16 cellular contexts compared by ENCODE assay signal in the genomic region with DNA sequence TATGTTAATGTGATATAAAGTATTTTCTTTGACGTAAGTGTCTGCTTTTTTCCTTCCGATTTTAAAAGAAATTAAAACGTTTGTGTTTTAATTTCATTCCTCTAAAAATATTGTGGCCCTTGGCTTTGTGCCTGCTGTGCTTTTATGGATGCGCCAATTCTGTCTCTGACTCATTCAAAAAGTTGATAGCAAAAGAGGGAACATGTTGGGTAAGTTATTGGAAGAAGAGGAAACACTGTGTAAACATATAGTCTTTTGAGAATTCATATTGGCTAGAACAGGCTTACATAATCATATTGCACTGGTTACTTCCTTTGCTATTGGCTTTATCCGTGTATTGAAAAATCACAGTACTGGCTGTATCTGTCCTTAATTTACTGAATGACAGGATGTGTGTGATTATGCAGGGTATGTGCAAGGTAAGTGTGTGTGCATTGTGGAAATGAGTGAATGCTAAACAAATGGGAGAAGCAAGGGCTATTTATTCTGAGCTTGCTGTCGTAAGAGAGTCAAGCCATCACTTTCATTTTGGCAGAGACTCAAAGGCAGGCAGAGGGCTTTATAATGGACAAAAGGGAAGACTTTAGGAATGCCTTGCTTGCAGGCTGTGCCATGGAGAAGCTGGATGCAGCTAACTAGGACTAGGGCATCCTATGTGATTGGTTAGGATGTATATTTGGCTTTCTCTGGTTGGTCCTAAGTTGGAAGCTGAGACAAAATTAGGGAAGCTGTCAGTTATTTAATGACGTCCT.
A peak's percentile ranks its signal among the peaks of the same experiment; 100 is the strongest.
DNase-seq lines count a peak whose midpoint lies in the region; ATAC-seq and TF ChIP-seq lines count a peak whose summit lies in the region.
"Had no signal": no experiment of that assay in that cellular context is flagged by ENCODE, and none has a peak within 500 bp of the region (broad histone marks: within the 10 kb centered on the region; RNA-seq: fewer than 3 reads in every experiment).

No MANE protein-coding gene starts in this region.

- no peaks in the 10 kb centered on the region for H3K36me3 ChIP-seq in uterus
- H3K36me3 ChIP-seq: colonic mucosa, upper lobe of left lung had no signal

- no peak for ATAC-seq in activated naive CD8-positive, alpha-beta T cell treated with anti-CD3 and anti-CD28 coated beads, Interleukin-2, amount 50 U/mL, for 24 hours
- ATAC-seq: activated CD8-positive, alpha-beta memory T cell treated with anti-CD3 and anti-CD28 coated beads, Interleukin-2, amount 10 ng/mL, durations not matched to agents 7 days and 5 days; K562; Panc1 had no signal

- DNase-seq in SIG-M5 treated with dmso at 0.1 percent for 504 hours (lab: John Stamatoyannopoulos, UW; ENCODE audit: unreplicated experiment), result peak; percentile 58
- DNase-seq in SIG-M5 (lab: John Stamatoyannopoulos, UW), result no peak
- DNase-seq in dorsolateral prefrontal cortex, result no peak
- peak; percentile 29 for DNase-seq in midbrain (lab: John Stamatoyannopoulos, UW)
- no peak for DNase-seq in uterus
- no peak for DNase-seq in NCI-H1092 treated with DMSO at 0.1 percent for 48 hours (lab: John Stamatoyannopoulos, UW)
- no peak for DNase-seq in cerebellum (ENCODE audit: low spot score)
- DNase-seq in activated naive CD8-positive, alpha-beta T cell treated with anti-CD3 and anti-CD28 coated beads, Interleukin-2, amount 50 U/mL, for 24 hours, result no peak
- DNase-seq: activated CD8-positive, alpha-beta memory T cell treated with anti-CD3 and anti-CD28 coated beads, Interleukin-2, amount 10 ng/mL, durations not matched to agents 7 days and 5 days; colonic mucosa; foreskin melanocyte; NCI-H1694 treated with DMSO at 0.1 percent for 48 hours; upper lobe of left lung had no signal

- no peaks in the 10 kb centered on the region for H3K4me1 Mint-ChIP-seq in activated naive CD8-positive, alpha-beta T cell treated with anti-CD3 and anti-CD28 coated beads, Interleukin-2, amount 50 U/mL, for 24 hours
- H3K4me1 Mint-ChIP-seq: activated CD8-positive, alpha-beta memory T cell treated with anti-CD3 and anti-CD28 coated beads, Interleukin-2, amount 10 ng/mL, durations not matched to agents 7 days and 5 days had no signal

- H3K27ac ChIP-seq in dorsolateral prefrontal cortex, result peak overlapping the region in 41 of 59 donors; percentile 2 to 70 (median 45)
- peak overlapping the region; percentile 56 to 72 for H3K27ac ChIP-seq in uterus
- H3K27ac ChIP-seq: upper lobe of left lung had no signal

- intact Hi-C loops in dorsolateral prefrontal cortex (cut with DNase I), result no loop called here
- intact Hi-C loops in uterus (cut with DNase I; ENCODE audit: low total_unique reads), result no loop called here

- H3K27me3 ChIP-seq in dorsolateral prefrontal cortex (no peaks in the 10 kb centered on the region), uterus (no peaks in the 10 kb centered on the region)
- H3K27me3 ChIP-seq: colonic mucosa, upper lobe of left lung had no signal

- peak overlapping the region in 11 of 59 donors; percentile 2 to 36 (median 16) for H3K4me3 ChIP-seq in dorsolateral prefrontal cortex
- no peak overlapping the region for H3K4me3 ChIP-seq in uterus
- H3K4me3 ChIP-seq: colonic mucosa, K562, upper lobe of left lung had no signal

- H3K36me3 Mint-ChIP-seq in activated naive CD8-positive, alpha-beta T cell treated with anti-CD3 and anti-CD28 coated beads, Interleukin-2, amount 50 U/mL, for 24 hours (ENCODE audit: low read depth), result no peaks in the 10 kb centered on the region
- H3K36me3 Mint-ChIP-seq: activated CD8-positive, alpha-beta memory T cell treated with anti-CD3 and anti-CD28 coated beads, Interleukin-2, amount 10 ng/mL, durations not matched to agents 7 days and 5 days; activated naive CD8-positive, alpha-beta T cell had no signal

- no peak for TF ChIP-seq POLR2A in uterus (IDR thresholded peaks at IDR 0.05)

- peaks cover 6% of the 10 kb centered on the region for H3K27me3 Mint-ChIP-seq in activated naive CD8-positive, alpha-beta T cell treated with anti-CD3 and anti-CD28 coated beads, Interleukin-2, amount 50 U/mL, for 24 hours
- H3K27me3 Mint-ChIP-seq: activated CD8-positive, alpha-beta memory T cell treated with anti-CD3 and anti-CD28 coated beads, Interleukin-2, amount 10 ng/mL, durations not matched to agents 7 days and 5 days had no signal

- no peaks in the 10 kb centered on the region for H3K9me3 Mint-ChIP-seq in activated naive CD8-positive, alpha-beta T cell treated with anti-CD3 and anti-CD28 coated beads, Interleukin-2, amount 50 U/mL, for 24 hours

- no peaks in the 10 kb centered on the region for H3K9me3 ChIP-seq in uterus
- H3K9me3 ChIP-seq: colonic mucosa, upper lobe of left lung had no signal

- H3K27ac Mint-ChIP-seq in activated naive CD8-positive, alpha-beta T cell treated with anti-CD3 and anti-CD28 coated beads, Interleukin-2, amount 50 U/mL, for 24 hours, result no peak overlapping the region
- H3K27ac Mint-ChIP-seq: activated CD8-positive, alpha-beta memory T cell treated with anti-CD3 and anti-CD28 coated beads, Interleukin-2, amount 10 ng/mL, durations not matched to agents 7 days and 5 days; activated naive CD8-positive, alpha-beta T cell had no signal

- no peak overlapping the region for H3K4me3 Mint-ChIP-seq in activated naive CD8-positive, alpha-beta T cell treated with anti-CD3 and anti-CD28 coated beads, Interleukin-2, amount 50 U/mL, for 24 hours
- H3K4me3 Mint-ChIP-seq: activated CD8-positive, alpha-beta memory T cell treated with anti-CD3 and anti-CD28 coated beads, Interleukin-2, amount 10 ng/mL, durations not matched to agents 7 days and 5 days; activated naive CD8-positive, alpha-beta T cell had no signal

- TF ChIP-seq CTCF in dorsolateral prefrontal cortex (IDR thresholded peaks at IDR 0.05 in 54 of 56, conservative IDR thresholded peaks at IDR 0.05 in 2 of 56; ENCODE audit: low read depth in 1 of 56, partially characterized antibody in 56 of 56), result no peak
- TF ChIP-seq CTCF in uterus (IDR thresholded peaks at IDR 0.05), result no peak

- H3K4me1 ChIP-seq in uterus, result peaks cover 0 to 10% of the 10 kb centered on the region in 2 donors
- H3K4me1 ChIP-seq: colonic mucosa, upper lobe of left lung had no signal

Comparison
In these comparisons a context has a peak if more than half of its experiments do, and no peak if none do; other contexts are left out.
1. DNase-seq: peak in SIG-M5 treated with dmso at 0.1 percent for 504 hours (single experiment) and midbrain (single experiment); none in SIG-M5 (single experiment), dorsolateral prefrontal cortex (0 of 10), uterus (0 of 2), NCI-H1092 treated with DMSO at 0.1 percent for 48 hours (single experiment), cerebellum (single experiment) and activated naive CD8-positive, alpha-beta T cell treated with anti-CD3 and anti-CD28 coated beads, Interleukin-2, amount 50 U/mL, for 24 hours (single experiment).